In the genomic region with DNA sequence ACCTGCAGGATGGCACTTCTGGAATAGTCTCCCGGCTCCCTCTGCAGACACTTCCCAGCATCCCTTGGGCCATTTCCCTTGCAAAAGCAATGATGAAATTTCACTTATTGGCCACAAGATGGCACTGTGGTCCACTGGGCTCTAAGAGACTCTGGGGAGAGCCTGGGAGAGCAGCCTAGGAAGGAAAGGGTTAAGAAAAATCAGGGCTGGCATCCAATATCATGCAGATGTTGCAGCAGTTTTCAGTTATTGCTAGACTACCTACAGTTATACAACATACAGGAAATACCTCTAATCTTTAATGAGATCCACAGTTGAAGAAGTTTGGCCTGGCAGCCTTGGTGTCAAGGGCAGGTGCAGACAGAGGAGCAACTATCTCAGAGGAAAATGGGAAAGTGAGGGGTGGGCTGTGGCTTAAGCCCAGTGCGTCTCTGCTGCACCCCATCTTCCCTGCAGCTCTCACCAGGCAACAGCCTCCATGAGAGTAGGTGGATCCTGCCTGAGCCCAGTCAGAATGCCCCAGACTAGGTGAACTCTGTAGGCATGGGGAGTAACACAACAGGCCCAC, we compare ENCODE assay signal across 8 cellular contexts.
A peak's percentile ranks its signal among the peaks of the same experiment; 100 is the strongest.
DNase-seq lines count a peak whose midpoint lies in the region; ATAC-seq and TF ChIP-seq lines count a peak whose summit lies in the region.

No MANE protein-coding gene starts in this region.

- H3K27me3 ChIP-seq in IMR-90 (ENCODE audit: control insufficient read depth, insufficient read depth, low read length) (peaks cover 3% of the 10 kb centered on the region; the same call in 1 of the 2 replicates), mesenchymal stem cell (ENCODE audit: control insufficient read depth in 1 of 2, insufficient read depth in 1 of 2, low read length in 2 of 2) (peaks cover 0 to 26% of the 10 kb centered on the region in 2 experiments)

- H4K91ac ChIP-seq in IMR-90 (ENCODE audit: insufficient read depth, low read depth, low read length) (no peak overlapping the region), mesenchymal stem cell (ENCODE audit: low read length) (no peak overlapping the region)

- dilution Hi-C loops in IMR-90 (cut with HindIII; ENCODE audit: low sequenced_read_pairs, unreplicated experiment) = no loop called here

- peak; percentile 88 for TF ChIP-seq CTCF in IMR-90 (conservative IDR thresholded peaks at IDR 0.05; ENCODE audit: low read depth, low read length)

- H3K18ac ChIP-seq in IMR-90 (ENCODE audit: low read depth, low read length) = no peak overlapping the region
- peak overlapping the region in 1 of 2 experiments; percentile 1 for H3K18ac ChIP-seq in mesenchymal stem cell (ENCODE audit: low read depth in 1 of 2, low read length in 2 of 2)

- H3K36me3 ChIP-seq in IMR-90 (ENCODE audit: control insufficient read depth, insufficient read depth, low read length) = no peaks in the 10 kb centered on the region
- no peaks in the 10 kb centered on the region for H3K36me3 ChIP-seq in mesenchymal stem cell (ENCODE audit: control insufficient read depth in 1 of 2, insufficient read depth in 2 of 2, low read depth in 1 of 2, low read length in 2 of 2)

- H3K23ac ChIP-seq in IMR-90 (ENCODE audit: low read depth, low read length) = no peak overlapping the region
- no peak overlapping the region for H3K23ac ChIP-seq in mesenchymal stem cell (ENCODE audit: low read length in 2 of 2)

- TF ChIP-seq POLR2A in IMR-90 (IDR thresholded peaks at IDR 0.05; ENCODE audit: low read depth, low read length) = no peak

- peak overlapping the region in 1 of 2 experiments; percentile 44; a peak in 1 of 4 replicates for H4K8ac ChIP-seq in IMR-90 (ENCODE audit: low read depth in 2 of 2, low read length in 2 of 2)
- no peak overlapping the region for H4K8ac ChIP-seq in mesenchymal stem cell (ENCODE audit: low read length)

- ATAC-seq in GM21723 (IDR thresholded peaks at IDR 0.05; ENCODE audit: unreplicated experiment) (peak; percentile 94), IMR-90 (ENCODE audit: low read depth) (peak; percentile 96)

- H4K5ac ChIP-seq in IMR-90 (ENCODE audit: low read depth, low read length) = no peak overlapping the region

- H3K4ac ChIP-seq in IMR-90 (ENCODE audit: low read depth, low read length) (no peak overlapping the region), mesenchymal stem cell (ENCODE audit: low read depth in 1 of 2, low read length in 2 of 2) (no peak overlapping the region)

- H2BK15ac ChIP-seq in IMR-90 (ENCODE audit: low read depth, low read length) = no peak overlapping the region
- H2BK15ac ChIP-seq in mesenchymal stem cell (ENCODE audit: low read depth, poor library complexity, severe bottlenecking) = no peak overlapping the region

- no peak overlapping the region for H2BK12ac ChIP-seq in mesenchymal stem cell (ENCODE audit: low read length in 2 of 2)

- H3K4me3 ChIP-seq in IMR-90 (ENCODE audit: insufficient read depth, low read depth, low read length) (no peak overlapping the region), mesenchymal stem cell (ENCODE audit: insufficient read depth in 1 of 2, low read depth in 1 of 2, low read length in 2 of 2) (no peak overlapping the region)

- no peak overlapping the region for H3K9ac ChIP-seq in IMR-90 (ENCODE audit: low read depth, low read length)
- H3K9ac ChIP-seq in mesenchymal stem cell (ENCODE audit: low read length) = peak overlapping the region; percentile 60

- DNase-seq in stimulated activated CD4-positive, alpha-beta T cell treated with anti-CD3 and anti-CD28 coated beads, Interleukin-15, amount 100 ng/mL, for 24 hours = peak; percentile 41
- DNase-seq in stimulated activated CD4-positive, alpha-beta T cell treated with anti-CD3 and anti-CD28 coated beads, Interleukin-1b, Interleukin-23, amount 100 ng/mL, for 48 hours = no peak
- DNase-seq in IMR-90 (peak; percentile 83), RPMI7951 (ENCODE audit: low read depth) (peak; percentile 82), dermis blood vessel endothelial cell (peak; percentile 86), mesenchymal stem cell (peak; percentile 77), UCSD-AML1 (lab: John Stamatoyannopoulos, UW; ENCODE audit: unreplicated experiment) (no peak)

- H3K9me3 ChIP-seq in IMR-90 (ENCODE audit: control insufficient read depth, insufficient read depth, low read length) (no peaks in the 10 kb centered on the region), mesenchymal stem cell (ENCODE audit: control insufficient read depth, low read length) (no peaks in the 10 kb centered on the region)

- H2BK20ac ChIP-seq in IMR-90 (ENCODE audit: low read depth, low read length) = no peak overlapping the region

- H2BK120ac ChIP-seq in IMR-90 (ENCODE audit: low read depth, low read length) (no peak overlapping the region), mesenchymal stem cell (ENCODE audit: low read depth, low read length) (no peak overlapping the region)

- H2BK5ac ChIP-seq in IMR-90 (ENCODE audit: low read depth, low read length, poor library complexity, severe bottlenecking) (no peak overlapping the region), mesenchymal stem cell (ENCODE audit: low read depth, low read length, poor library complexity, severe bottlenecking) (no peak overlapping the region)

- no TSS peak for BruUV-seq in IMR-90 (replicated peaks; lab: Mats Ljungman, UMichigan)

- no peak overlapping the region for H2AK5ac ChIP-seq in IMR-90 (ENCODE audit: low read depth, low read length)
- H2AK5ac ChIP-seq in mesenchymal stem cell (ENCODE audit: low read length, severe bottlenecking) = no peak overlapping the region

- peak; percentile 82 for TF ChIP-seq RAD21 in IMR-90 (IDR thresholded peaks at IDR 0.05; ENCODE audit: low read length)

- H3K14ac ChIP-seq in IMR-90 (replicated peaks; ENCODE audit: low read depth, low read length) = no peak overlapping the region
- H3K14ac ChIP-seq in mesenchymal stem cell (ENCODE audit: low read length in 2 of 2) = no peak overlapping the region

- H2AK9ac ChIP-seq in IMR-90 (replicated peaks; ENCODE audit: low read depth, low read length, poor library complexity) = peak overlapping the region; percentile 88

- in situ Hi-C loops in IMR-90 (cut with MboI; ENCODE audit: low sequenced_read_pairs) = no loop called here

- H3K27ac ChIP-seq in IMR-90 (ENCODE audit: insufficient read depth, low read length) (no peak overlapping the region), mesenchymal stem cell (ENCODE audit: low read length, poor library complexity, severe bottlenecking) (no peak overlapping the region)

- H3K4me2 ChIP-seq in IMR-90 (ENCODE audit: low read depth, low read length) = no peak overlapping the region
- H3K4me2 ChIP-seq in mesenchymal stem cell (ENCODE audit: low read length, poor library complexity, severe bottlenecking) = peak overlapping the region; percentile 20

- H2AFZ ChIP-seq in IMR-90 (replicated peaks; ENCODE audit: low read length, poor library complexity) (peak overlapping the region; percentile 62), mesenchymal stem cell (ENCODE audit: low read depth, low read length) (no peak overlapping the region)

- H3K4me1 ChIP-seq in IMR-90 (ENCODE audit: control insufficient read depth, insufficient read depth, low read length) (peaks cover 2% of the 10 kb centered on the region; the same call in 1 of the 2 replicates), mesenchymal stem cell (ENCODE audit: control insufficient read depth, insufficient read depth, low read depth, low read length) (no peaks in the 10 kb centered on the region)

- CTCF ChIA-PET in IMR-90 (lab: Yijun Ruan, JAX) = interaction anchor here (0.7 kb wide), 1 partner anchor 58 kb away, joined by 3 read pairs; no protein-coding TSS in a partner anchor

- WGBS in IMR-90 (ENCODE audit: extremely low coverage in 2 of 2, insufficient read length in 1 of 2), 2 experiments = no CpG with 5 or more reads among the region's 2 CpGs
- 0% methylated on average over 2 of the region's 2 CpGs for WGBS in mesenchymal stem cell

- H3K79me1 ChIP-seq in IMR-90 (ENCODE audit: low read depth in 1 of 2, low read length in 2 of 2) (no peaks in the 10 kb centered on the region), mesenchymal stem cell (replicated peaks; ENCODE audit: low read length, poor library complexity, severe bottlenecking) (no peaks in the 10 kb centered on the region)

- H3K56ac ChIP-seq in IMR-90 (ENCODE audit: extremely low read depth, insufficient read depth, low read length) = no peak overlapping the region

- POLR2A ChIA-PET in IMR-90 (lab: Charles Lee; ENCODE audit: unreplicated experiment) = no interaction called here

- intact Hi-C loops in IMR-90 (cut with micrococcal nuclease) = loop anchor here (1.0 to 5.0 kb wide), 4 partner anchors 55 to 424 kb away; no protein-coding TSS in a partner anchor

- no peaks in the 10 kb centered on the region for H4K20me1 ChIP-seq in IMR-90 (ENCODE audit: insufficient read depth, low read length)

- no peaks in the 10 kb centered on the region for H3K9me1 ChIP-seq in IMR-90 (ENCODE audit: insufficient read depth, low read length)

TF ChIP-seq in IMR-90, 13 proteins besides CTCF, POLR2A, EP300 and RAD21:
- TF ChIP-seq SMC3 (IDR thresholded peaks at IDR 0.05; ENCODE audit: low read depth, low read length) (peak; percentile 64), CHD1 (IDR thresholded peaks at IDR 0.05; ENCODE audit: low read depth, low read length) (no peak), CEBPB (IDR thresholded peaks at IDR 0.05; ENCODE audit: low read depth, low read length) (peak; percentile 68), MAZ (IDR thresholded peaks at IDR 0.05; ENCODE audit: borderline replicate concordance, low read depth, low read length) (no peak), NFE2L2 (IDR thresholded peaks at IDR 0.05; ENCODE audit: low read depth, low read length) (no peak)

Comparison
In these comparisons a context has a peak if more than half of its experiments do, and no peak if none do; other contexts are left out.
1. DNase-seq: peak in stimulated activated CD4-positive, alpha-beta T cell treated with anti-CD3 and anti-CD28 coated beads, Interleukin-15, amount 100 ng/mL, for 24 hours (single experiment), IMR-90 (single experiment), RPMI7951 (single experiment), dermis blood vessel endothelial cell (single experiment) and mesenchymal stem cell (single experiment); none in stimulated activated CD4-positive, alpha-beta T cell treated with anti-CD3 and anti-CD28 coated beads, Interleukin-1b, Interleukin-23, amount 100 ng/mL, for 48 hours (single experiment) and UCSD-AML1 (single experiment).